ENCODE assay signal across 25 cellular contexts in genomic region chr6:57137392-57137791, GRCh38. TPM values are rescaled to one million over a fixed set of nuclear protein-coding genes. Genes with fewer than 3 reads are reported as not detected.
DNase-seq lines count a peak whose midpoint lies in the region; ATAC-seq and TF ChIP-seq lines count a peak whose summit lies in the region.
"Had no signal": no experiment of that assay in that cellular context is flagged by ENCODE, and none has a peak within 500 bp of the region (broad histone marks: within the 10 kb centered on the region; RNA-seq: fewer than 3 reads in every experiment).

No MANE protein-coding gene starts in this region.

- intact Hi-C loops in activated CD4-positive, alpha-beta T cell treated with anti-CD3 and anti-CD28 coated beads for 36 hours (cut with DNase I, micrococcal nuclease): no loop called here

- ATAC-seq in activated CD4-positive, alpha-beta T cell treated with anti-CD3 and anti-CD28 coated beads for 36 hours: peak; percentile 83
- peak; percentile 57 to 66 for ATAC-seq in activated T-cell treated with anti-CD3 and anti-CD28 coated beads, Interleukin-2, amount 50 U/mL, for 4 hours
- peak; percentile 75 for ATAC-seq in central memory CD8-positive, alpha-beta T cell (replicated peaks; ENCODE audit: extremely low read depth, poor library complexity, severe bottlenecking)
- ATAC-seq in stimulated activated effector memory CD8-positive, alpha-beta T cell treated with anti-CD3 and anti-CD28 coated beads, Interleukin-12 subunit alpha, Interleukin-12 subunit beta, amount 100 ng/mL, for 72 hours: peak; percentile 97
- no peak for ATAC-seq in HG03460 (IDR thresholded peaks at IDR 0.05; ENCODE audit: unreplicated experiment)
- ATAC-seq: HepG2 had no signal

- H3K36me3 Mint-ChIP-seq in activated CD4-positive, alpha-beta T cell treated with anti-CD3 and anti-CD28 coated beads for 36 hours (ENCODE audit: low read depth): peaks cover 49% of the 10 kb centered on the region
- peaks cover 50% of the 10 kb centered on the region for H3K36me3 Mint-ChIP-seq in activated T-cell treated with anti-CD3 and anti-CD28 coated beads, Interleukin-2, amount 50 U/mL, for 4 hours (ENCODE audit: insufficient read depth)
- H3K36me3 Mint-ChIP-seq in central memory CD8-positive, alpha-beta T cell (ENCODE audit: insufficient read depth): peaks cover 31% of the 10 kb centered on the region
- peaks cover 80% of the 10 kb centered on the region for H3K36me3 Mint-ChIP-seq in stimulated activated effector memory CD8-positive, alpha-beta T cell treated with anti-CD3 and anti-CD28 coated beads, Interleukin-12 subunit alpha, Interleukin-12 subunit beta, amount 100 ng/mL, for 72 hours

- H3K4me1 Mint-ChIP-seq in activated CD4-positive, alpha-beta T cell treated with anti-CD3 and anti-CD28 coated beads for 36 hours: peaks cover 14% of the 10 kb centered on the region
- peaks cover 2% of the 10 kb centered on the region for H3K4me1 Mint-ChIP-seq in activated T-cell treated with anti-CD3 and anti-CD28 coated beads, Interleukin-2, amount 50 U/mL, for 4 hours (ENCODE audit: low read depth)
- H3K4me1 Mint-ChIP-seq in central memory CD8-positive, alpha-beta T cell: peaks cover 11% of the 10 kb centered on the region
- peaks cover 11% of the 10 kb centered on the region for H3K4me1 Mint-ChIP-seq in stimulated activated effector memory CD8-positive, alpha-beta T cell treated with anti-CD3 and anti-CD28 coated beads, Interleukin-12 subunit alpha, Interleukin-12 subunit beta, amount 100 ng/mL, for 72 hours
- H3K4me1 Mint-ChIP-seq: CD14-positive monocyte had no signal

- CTCF ChIA-PET in activated CD4-positive, alpha-beta T cell treated with anti-CD3 and anti-CD28 coated beads for 36 hours (lab: Charles Lee): no interaction called here
- CTCF ChIA-PET in HEK293T (lab: Yijun Ruan, JAX): no interaction called here

- no peak overlapping the region for H3K4me3 Mint-ChIP-seq in activated CD4-positive, alpha-beta T cell treated with anti-CD3 and anti-CD28 coated beads for 36 hours
- no peak overlapping the region for H3K4me3 Mint-ChIP-seq in activated T-cell treated with anti-CD3 and anti-CD28 coated beads, Interleukin-2, amount 50 U/mL, for 4 hours
- no peak overlapping the region for H3K4me3 Mint-ChIP-seq in central memory CD8-positive, alpha-beta T cell
- no peak overlapping the region for H3K4me3 Mint-ChIP-seq in stimulated activated effector memory CD8-positive, alpha-beta T cell treated with anti-CD3 and anti-CD28 coated beads, Interleukin-12 subunit alpha, Interleukin-12 subunit beta, amount 100 ng/mL, for 72 hours
- H3K4me3 Mint-ChIP-seq: CD14-positive monocyte had no signal

- peaks cover 2% of the 10 kb centered on the region for H3K9me3 Mint-ChIP-seq in activated CD4-positive, alpha-beta T cell treated with anti-CD3 and anti-CD28 coated beads for 36 hours (ENCODE audit: low read depth)
- H3K9me3 Mint-ChIP-seq in activated T-cell treated with anti-CD3 and anti-CD28 coated beads, Interleukin-2, amount 50 U/mL, for 4 hours: no peaks in the 10 kb centered on the region
- no peaks in the 10 kb centered on the region for H3K9me3 Mint-ChIP-seq in central memory CD8-positive, alpha-beta T cell
- H3K9me3 Mint-ChIP-seq in stimulated activated effector memory CD8-positive, alpha-beta T cell treated with anti-CD3 and anti-CD28 coated beads, Interleukin-12 subunit alpha, Interleukin-12 subunit beta, amount 100 ng/mL, for 72 hours: no peaks in the 10 kb centered on the region

- no peaks in the 10 kb centered on the region for H3K27me3 Mint-ChIP-seq in activated CD4-positive, alpha-beta T cell treated with anti-CD3 and anti-CD28 coated beads for 36 hours
- H3K27me3 Mint-ChIP-seq in activated T-cell treated with anti-CD3 and anti-CD28 coated beads, Interleukin-2, amount 50 U/mL, for 4 hours (ENCODE audit: low read depth): no peaks in the 10 kb centered on the region
- no peaks in the 10 kb centered on the region for H3K27me3 Mint-ChIP-seq in central memory CD8-positive, alpha-beta T cell

- H3K27ac Mint-ChIP-seq in activated CD4-positive, alpha-beta T cell treated with anti-CD3 and anti-CD28 coated beads for 36 hours: no peak overlapping the region
- no peak overlapping the region for H3K27ac Mint-ChIP-seq in central memory CD8-positive, alpha-beta T cell (ENCODE audit: low read depth)
- H3K27ac Mint-ChIP-seq in stimulated activated effector memory CD8-positive, alpha-beta T cell treated with anti-CD3 and anti-CD28 coated beads, Interleukin-12 subunit alpha, Interleukin-12 subunit beta, amount 100 ng/mL, for 72 hours: peak overlapping the region; percentile 38
- H3K27ac Mint-ChIP-seq: CD14-positive monocyte had no signal

- POLR2A ChIA-PET in activated CD4-positive, alpha-beta T cell treated with anti-CD3 and anti-CD28 coated beads for 36 hours (lab: Charles Lee): interaction anchor here (0.8 kb wide), 1 partner anchor 44 kb away, joined by 3 read pairs; no protein-coding TSS in a partner anchor
- POLR2A ChIA-PET in HEK293T (lab: Yijun Ruan, JAX): no interaction called here

- DNase-seq in activated CD4-positive, alpha-beta T cell treated with anti-CD3 and anti-CD28 coated beads for 36 hours: peak; percentile 5
- DNase-seq in activated CD4-positive, alpha-beta T cell treated with anti-CD3 and anti-CD28 coated beads for 1 hour: no peak
- no peak for DNase-seq in activated T-cell treated with anti-CD3 and anti-CD28 coated beads, Interleukin-2, amount 50 U/mL, for 4 hours
- DNase-seq in activated T-cell treated with anti-CD3 and anti-CD28 coated beads, Interleukin-2, amount 50 U/mL, for 1 hour: no peak
- no peak for DNase-seq in central memory CD8-positive, alpha-beta T cell (ENCODE audit: low spot score in 2 of 2)
- no peak for DNase-seq in stimulated activated effector memory CD8-positive, alpha-beta T cell treated with anti-CD3 and anti-CD28 coated beads, Interleukin-12 subunit alpha, Interleukin-12 subunit beta, amount 100 ng/mL, for 72 hours (ENCODE audit: low spot score in 2 of 2)
- DNase-seq in HEK293T (ENCODE audit: extremely low spot score): no peak
- DNase-seq: 8988T, ACHN, BE2C, Calu3, DMS79 treated with DMSO at 0.1 percent for 48 hours, GF-D8, Karpas-422, NCI-H1092, NCI-H1417 treated with DMSO at 0.1 percent for 48 hours, NCI-H1694 treated with DMSO at 0.1 percent for 48 hours, NCI-H2081, NCI-H2227 treated with DMSO at 0.1 percent for 48 hours, NCI-H526 treated with DMSO at 0.1 percent for 48 hours, Right ventricle myocardium superior, RPMI8226 had no signal

TF ChIP-seq in HEK293T, 16 proteins besides CTCF, POLR2A, EP300 and RAD21:
- TF ChIP-seq SP1 (IDR thresholded peaks at IDR 0.05) (no peak), ELF4 (IDR thresholded peaks at IDR 0.05) (no peak), SUZ12 (IDR thresholded peaks at IDR 0.05) (no peak), PKNOX1 (IDR thresholded peaks at IDR 0.05) (no peak), ZNF384 (IDR thresholded peaks at IDR 0.05) (no peak), ARNT (IDR thresholded peaks at IDR 0.05) (no peak), BHLHE40 (IDR thresholded peaks at IDR 0.05; ENCODE audit: borderline replicate concordance) (no peak), TARDBP (IDR thresholded peaks at IDR 0.05) (no peak), FOXA1 (IDR thresholded peaks at IDR 0.05) (no peak), NFRKB (IDR thresholded peaks at IDR 0.05) (no peak), FOXK2 (IDR thresholded peaks at IDR 0.05) (no peak), CTBP1 (IDR thresholded peaks at IDR 0.05; ENCODE audit: borderline replicate concordance) (no peak), L3MBTL2 (conservative IDR thresholded peaks at IDR 0.05) (no peak), FOXM1 (IDR thresholded peaks at IDR 0.05; ENCODE audit: borderline replicate concordance) (no peak), LEF1 (IDR thresholded peaks at IDR 0.05; ENCODE audit: borderline replicate concordance) (no peak), HDGF (IDR thresholded peaks at IDR 0.05; ENCODE audit: borderline replicate concordance) (no peak)

RNA-seq across cellular contexts. Expression of gene BAG2, which starts 34.7 kb away (rescaled TPM):
- total RNA-seq in activated CD4-positive, alpha-beta T cell treated with anti-CD3 and anti-CD28 coated beads for 36 hours: 1 to 10 TPM; 8.2 to 8.8 TPM
- 1 to 10 TPM; 6.3 to 7.2 (median 6.9) TPM for total RNA-seq in activated T-cell treated with anti-CD3 and anti-CD28 coated beads, Interleukin-2, amount 50 U/mL, for 4 hours

RNA-seq across cellular contexts. Expression of gene ZNF451, which starts 47.4 kb away (rescaled TPM):
- total RNA-seq in activated CD4-positive, alpha-beta T cell treated with anti-CD3 and anti-CD28 coated beads for 36 hours: 10 to 100 TPM; 46.8 to 60.3 TPM
- 10 to 100 TPM; 36.8 to 44.8 (median 43.3) TPM for total RNA-seq in activated T-cell treated with anti-CD3 and anti-CD28 coated beads, Interleukin-2, amount 50 U/mL, for 4 hours
